16 cellular contexts compared by ENCODE assay signal in genomic region chr1:38476784-38477175, GRCh38.
DNase-seq lines count a peak whose midpoint lies in the region; ATAC-seq and TF ChIP-seq lines count a peak whose summit lies in the region.
"Had no signal": no experiment of that assay in that cellular context is flagged by ENCODE, and none has a peak within 500 bp of the region (broad histone marks: within the 10 kb centered on the region; RNA-seq: fewer than 3 reads in every experiment).

No MANE protein-coding gene starts in this region.

- no peak for DNase-seq in SK-N-SH
- no peak for DNase-seq in memory B cell (ENCODE audit: low spot score in 2 of 2)
- no peak for DNase-seq in stomach
- DNase-seq in foreskin keratinocyte: no peak
- DNase-seq in HEK293T (ENCODE audit: extremely low spot score): no peak
- DNase-seq: NCI-H1436 treated with DMSO at 0.1 percent for 48 hours; NCI-H69; stimulated activated CD4-positive, alpha-beta T cell treated with anti-CD3 and anti-CD28 coated beads, Interleukin-4, amount 100 ng/mL, for 24 hours; T-cell had no signal

- ATAC-seq in SK-N-SH treated with all-trans-retinoic acid at 6 μM for 48 hours (no peak), memory B cell (ENCODE audit: low read depth) (no peak), foreskin keratinocyte (no peak), HG03442 (IDR thresholded peaks at IDR 0.05; ENCODE audit: unreplicated experiment) (no peak)
- ATAC-seq: activated CD4-positive, CD25-positive, alpha-beta regulatory T cell treated with anti-CD3 and anti-CD28 coated beads, Interleukin-2, amount 50 U/mL, for 24 hours; T-cell had no signal

- H3K27ac ChIP-seq in SK-N-SH (ENCODE audit: low read depth in 2 of 2, low read length in 1 of 2): no peak overlapping the region
- H3K27ac ChIP-seq in cingulate gyrus (ENCODE audit: low read depth, low read length): peak overlapping the region; percentile 13
- H3K27ac ChIP-seq in stomach: no peak overlapping the region
- H3K27ac ChIP-seq in foreskin keratinocyte: no peak overlapping the region
- H3K27ac ChIP-seq: 22Rv1, C4-2B had no signal

- TF ChIP-seq CTCF in SK-N-SH (IDR thresholded peaks at IDR 0.05) (no peak), stomach (IDR thresholded peaks at IDR 0.05) (no peak), foreskin keratinocyte (conservative IDR thresholded peaks at IDR 0.05) (no peak)

- CTCF ChIA-PET in SK-N-SH (lab: Yijun Ruan, JAX) (interaction anchor here (1.9 kb wide), 1 partner anchor 14 kb away, joined by 6 read pairs; no protein-coding TSS in a partner anchor), HEK293T (lab: Yijun Ruan, JAX) (no interaction called here)

- no peaks in the 10 kb centered on the region for H3K27me3 Mint-ChIP-seq in memory B cell

- H2AFZ ChIP-seq in SK-N-SH (ENCODE audit: low read depth): 0 out of 2 replicates have a peak overlapping the region, but pooled peaks have one; percentile 79

- TF ChIP-seq RAD21 in SK-N-SH (IDR thresholded peaks at IDR 0.05; ENCODE audit: low read length): no peak

- TF ChIP-seq EP300 in SK-N-SH (IDR thresholded peaks at IDR 0.05; ENCODE audit: borderline replicate concordance in 1 of 2, low read depth in 1 of 2, low read length in 1 of 2) (no peak), stomach (IDR thresholded peaks at IDR 0.05) (no peak)

- no peaks in the 10 kb centered on the region for H3F3A ChIP-seq in SK-N-SH (replicated peaks; ENCODE audit: insufficient read depth)

- no peaks in the 10 kb centered on the region for H4K20me1 ChIP-seq in SK-N-SH (ENCODE audit: insufficient read depth)

- H3K4me1 ChIP-seq in SK-N-SH (ENCODE audit: control insufficient read depth in 1 of 2, insufficient read depth in 2 of 2, low read depth in 1 of 2, low read length in 1 of 2) (no peaks in the 10 kb centered on the region), stomach (peaks cover 4 to 14% (median 10%) of the 10 kb centered on the region in 4 donors), foreskin keratinocyte (no peaks in the 10 kb centered on the region)

- intact Hi-C loops in stomach (cut with DNase I; ENCODE audit: low total_unique reads): no loop called here

- H3K36me3 ChIP-seq in SK-N-SH (replicated peaks in 1 of 2; ENCODE audit: control insufficient read depth in 1 of 2, insufficient read depth in 2 of 2, low read length in 1 of 2) (no peaks in the 10 kb centered on the region), stomach (no peaks in the 10 kb centered on the region)

- H3K4me3 Mint-ChIP-seq in memory B cell: peak overlapping the region; percentile 87

- no peaks in the 10 kb centered on the region for H3K79me2 ChIP-seq in SK-N-SH (ENCODE audit: insufficient read depth)

- no peak overlapping the region for H3K4me3 ChIP-seq in SK-N-SH (ENCODE audit: low read depth in 2 of 2, low read length in 1 of 2)
- peak overlapping the region; percentile 30 to 40 (median 34) for H3K4me3 ChIP-seq in stomach

- H3K27ac Mint-ChIP-seq in memory B cell: peak overlapping the region; percentile 97
- H3K27ac Mint-ChIP-seq: activated naive CD8-positive, alpha-beta T cell had no signal

- no peak overlapping the region for H3K9ac ChIP-seq in SK-N-SH

- H3K4me1 Mint-ChIP-seq in memory B cell: peaks cover 32% of the 10 kb centered on the region

- H3K27me3 ChIP-seq in SK-N-SH (ENCODE audit: insufficient read depth) (peaks cover 20% of the 10 kb centered on the region; the same call in 1 of the 2 replicates), stomach (peaks cover 3 to 63% (median 20%) of the 10 kb centered on the region in 3 donors), foreskin keratinocyte (peaks cover 41% of the 10 kb centered on the region)

- H3K9me3 ChIP-seq in SK-N-SH: no peaks in the 10 kb centered on the region
- no peaks in the 10 kb centered on the region for H3K9me3 ChIP-seq in stomach

- peak overlapping the region; percentile 52; the same call in 1 of the 2 replicates for H3K4me2 ChIP-seq in SK-N-SH

- WGBS in SK-N-SH (ENCODE audit: low lambda C conversion rate): 51% methylated on average over 10 of the region's 12 CpGs
- WGBS in stomach, 5 donors: 32 to 54% (median 45%) methylated on average over 12 of the region's 12 CpGs

- no peaks in the 10 kb centered on the region for H3K9me2 ChIP-seq in SK-N-SH

- H3K9me3 Mint-ChIP-seq in memory B cell: peaks cover 10% of the 10 kb centered on the region

- peaks cover 12% of the 10 kb centered on the region for H3K36me3 Mint-ChIP-seq in memory B cell
- H3K36me3 Mint-ChIP-seq: T-cell had no signal

- TF ChIP-seq POLR2A in stomach (IDR thresholded peaks at IDR 0.05): no peak

- POLR2A ChIA-PET in SK-N-SH (lab: Yijun Ruan, JAX): no interaction called here
- POLR2A ChIA-PET in HEK293T (lab: Yijun Ruan, JAX): no interaction called here

TF ChIP-seq in SK-N-SH, 30 proteins besides CTCF, POLR2A, EP300 and RAD21 (continues in another document):
- TF ChIP-seq YY1 (IDR thresholded peaks at IDR 0.05; ENCODE audit: low read depth) (no peak), SIN3A (IDR thresholded peaks at IDR 0.05; ENCODE audit: borderline replicate concordance, low read depth, low read length) (no peak), NFIC (IDR thresholded peaks at IDR 0.05; ENCODE audit: borderline replicate concordance) (no peak), CHD2 (IDR thresholded peaks at IDR 0.05; ENCODE audit: low read length, partially characterized antibody) (no peak), TAF1 (IDR thresholded peaks at IDR 0.05; ENCODE audit: borderline replicate concordance, low read depth, low read length) (no peak), TCF12 (IDR thresholded peaks at IDR 0.05) (no peak)
- TF ChIP-seq, protein P1, sequence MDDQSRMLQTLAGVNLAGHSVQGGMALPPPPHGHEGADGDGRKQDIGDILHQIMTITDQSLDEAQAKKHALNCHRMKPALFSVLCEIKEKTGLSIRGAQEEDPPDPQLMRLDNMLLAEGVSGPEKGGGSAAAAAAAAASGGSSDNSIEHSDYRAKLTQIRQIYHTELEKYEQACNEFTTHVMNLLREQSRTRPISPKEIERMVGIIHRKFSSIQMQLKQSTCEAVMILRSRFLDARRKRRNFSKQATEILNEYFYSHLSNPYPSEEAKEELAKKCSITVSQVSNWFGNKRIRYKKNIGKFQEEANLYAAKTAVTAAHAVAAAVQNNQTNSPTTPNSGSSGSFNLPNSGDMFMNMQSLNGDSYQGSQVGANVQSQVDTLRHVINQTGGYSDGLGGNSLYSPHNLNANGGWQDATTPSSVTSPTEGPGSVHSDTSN (IDR thresholded peaks at IDR 0.05): no peak

TF ChIP-seq in SK-N-SH treated with all-trans-retinoic acid at 6 μM for 48 hours, 23 proteins besides CTCF, POLR2A, EP300 and RAD21:
- TF ChIP-seq ESRRG (CRISPR knock-in tag; IDR thresholded peaks at IDR 0.05): no peak
- TF ChIP-seq ZNF70 (CRISPR knock-in tag; IDR thresholded peaks at IDR 0.05): no peak
- TF ChIP-seq, protein P2, sequence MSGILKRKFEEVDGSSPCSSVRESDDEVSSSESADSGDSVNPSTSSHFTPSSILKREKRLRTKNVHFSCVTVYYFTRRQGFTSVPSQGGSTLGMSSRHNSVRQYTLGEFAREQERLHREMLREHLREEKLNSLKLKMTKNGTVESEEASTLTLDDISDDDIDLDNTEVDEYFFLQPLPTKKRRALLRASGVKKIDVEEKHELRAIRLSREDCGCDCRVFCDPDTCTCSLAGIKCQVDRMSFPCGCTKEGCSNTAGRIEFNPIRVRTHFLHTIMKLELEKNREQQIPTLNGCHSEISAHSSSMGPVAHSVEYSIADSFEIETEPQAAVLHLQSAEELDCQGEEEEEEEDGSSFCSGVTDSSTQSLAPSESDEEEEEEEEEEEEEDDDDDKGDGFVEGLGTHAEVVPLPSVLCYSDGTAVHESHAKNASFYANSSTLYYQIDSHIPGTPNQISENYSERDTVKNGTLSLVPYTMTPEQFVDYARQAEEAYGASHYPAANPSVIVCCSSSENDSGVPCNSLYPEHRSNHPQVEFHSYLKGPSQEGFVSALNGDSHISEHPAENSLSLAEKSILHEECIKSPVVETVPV (CRISPR knock-in tag; IDR thresholded peaks at IDR 0.05): no peak
- no peak for TF ChIP-seq ARNTL (CRISPR knock-in tag; IDR thresholded peaks at IDR 0.05; ENCODE audit: borderline replicate concordance, low read depth)
- no peak for TF ChIP-seq ZFP3 (CRISPR knock-in tag; IDR thresholded peaks at IDR 0.05)
- TF ChIP-seq ZNF8 (CRISPR knock-in tag; IDR thresholded peaks at IDR 0.05): no peak

TF ChIP-seq in HEK293T, 16 proteins besides CTCF, POLR2A, EP300 and RAD21:
- TF ChIP-seq NFRKB (IDR thresholded peaks at IDR 0.05) (no peak), ELF4 (IDR thresholded peaks at IDR 0.05) (no peak), TARDBP (IDR thresholded peaks at IDR 0.05) (no peak), L3MBTL2 (conservative IDR thresholded peaks at IDR 0.05) (no peak), FOXA1 (IDR thresholded peaks at IDR 0.05) (no peak), BHLHE40 (IDR thresholded peaks at IDR 0.05; ENCODE audit: borderline replicate concordance) (no peak)
TF ChIP-seq in HEK293T: peak in this region for 0.

Comparison
In these comparisons a context has a peak if more than half of its experiments do, and no peak if none do; other contexts are left out.
1. H3K4me3 ChIP-seq: peak in stomach (4 of 4); none in SK-N-SH (0 of 2).